Comparison of ENCODE assay signal across 9 cellular contexts in genomic region chr19:5225486-5226345, GRCh38.
DNase-seq lines count a peak whose midpoint lies in the region; ATAC-seq, FAIRE-seq and TF ChIP-seq lines count a peak whose summit lies in the region.
"Had no signal": no experiment of that assay in that cellular context is flagged by ENCODE, and none has a peak within 500 bp of the region (broad histone marks: within the 10 kb centered on the region; RNA-seq: fewer than 3 reads in every experiment).

No MANE protein-coding gene starts in this region.

- H3K27ac ChIP-seq in MM.1S (ENCODE audit: low read length) (no peak overlapping the region), pancreas (no peak overlapping the region)
- H3K27ac ChIP-seq: epithelial cell of prostate had no signal

- TF ChIP-seq CTCF in GM12864 (IDR thresholded peaks at IDR 0.05; ENCODE audit: low read depth, low read length, missing control alignments) (peak; percentile 74), MM.1S (IDR thresholded peaks at IDR 0.05; ENCODE audit: low read length) (peak; percentile 62), chondrocyte (IDR thresholded peaks at IDR 0.05) (peak; percentile 72), pancreas (IDR thresholded peaks at IDR 0.05) (peak in 3 of 4 donors; percentile 14 to 22 (median 16))

- no peak for DNase-seq in GM12864 (ENCODE audit: low read depth)
- DNase-seq in MM.1S = no peak
- peak; percentile 82 for DNase-seq in chondrocyte (ENCODE audit: low spot score)
- DNase-seq in pancreas = peak in 2 of 6 donors; percentile 66 to 74
- no peak for DNase-seq in putamen (ENCODE audit: low spot score)
- DNase-seq in kidney tubule cell (ENCODE audit: low spot score) = no peak

- H3K4me3 ChIP-seq in GM12864 (ENCODE audit: low read depth, low read length) (no peak overlapping the region), MM.1S (ENCODE audit: low read length) (no peak overlapping the region), pancreas (no peak overlapping the region)

- no peak for FAIRE-seq in pancreas (lab: Jason Lieb, UNC)

- H4K20me1 ChIP-seq in MM.1S (ENCODE audit: insufficient read depth, low read length) = no peaks in the 10 kb centered on the region

- H3K4me3 Mint-ChIP-seq in chondrocyte (ENCODE audit: unreplicated experiment) = no peak overlapping the region
- H3K4me3 Mint-ChIP-seq: stimulated activated naive CD8-positive, alpha-beta T cell treated with anti-CD3 and anti-CD28 coated beads, Interleukin-15, Interleukin-2, amounts not matched to agents 100 ng/mL and 50 ng/mL, for 24 hours had no signal

- H3K27me3 ChIP-seq in MM.1S (replicated peaks; ENCODE audit: insufficient read depth, low read length) (peaks cover 69% of the 10 kb centered on the region), pancreas (no peaks in the 10 kb centered on the region)

- no peak overlapping the region for H3K4me2 ChIP-seq in MM.1S (ENCODE audit: low read depth, low read length)

- H3K27ac Mint-ChIP-seq in chondrocyte (ENCODE audit: unreplicated experiment) = no peak overlapping the region
- H3K27ac Mint-ChIP-seq: stimulated activated naive CD8-positive, alpha-beta T cell treated with anti-CD3 and anti-CD28 coated beads, Interleukin-15, Interleukin-2, amounts not matched to agents 100 ng/mL and 50 ng/mL, for 24 hours had no signal

- no peak overlapping the region for H2AFZ ChIP-seq in MM.1S (ENCODE audit: low read length)

- H3K36me3 Mint-ChIP-seq in chondrocyte (ENCODE audit: low read depth) = peaks cover 21% of the 10 kb centered on the region

- H3K9me3 Mint-ChIP-seq in chondrocyte (ENCODE audit: low read depth) = no peaks in the 10 kb centered on the region
- H3K9me3 Mint-ChIP-seq: stimulated activated naive CD8-positive, alpha-beta T cell treated with anti-CD3 and anti-CD28 coated beads, Interleukin-15, Interleukin-2, amounts not matched to agents 100 ng/mL and 50 ng/mL, for 24 hours had no signal

- H3K9me3 ChIP-seq in MM.1S (replicated peaks; ENCODE audit: insufficient read depth, low read length) = no peaks in the 10 kb centered on the region
- H3K9me3 ChIP-seq in pancreas = no peaks in the 10 kb centered on the region

- H3K79me2 ChIP-seq in MM.1S (ENCODE audit: low read length) = no peaks in the 10 kb centered on the region

- intact Hi-C loops in pancreas (cut with DNase I) = no loop called here

- no peaks in the 10 kb centered on the region for H3K36me3 ChIP-seq in MM.1S (replicated peaks; ENCODE audit: insufficient read depth, low read length)
- peaks cover 0 to 11% (median 2%) of the 10 kb centered on the region in 3 donors for H3K36me3 ChIP-seq in pancreas

- no peaks in the 10 kb centered on the region for H3K27me3 Mint-ChIP-seq in chondrocyte (ENCODE audit: low read depth)

- no peaks in the 10 kb centered on the region for H3F3A ChIP-seq in MM.1S (ENCODE audit: insufficient read depth, low read length)

- H3K9me2 ChIP-seq in MM.1S (replicated peaks; ENCODE audit: insufficient read depth, low read length) = no peaks in the 10 kb centered on the region

- no peaks in the 10 kb centered on the region for H3K4me1 Mint-ChIP-seq in chondrocyte (ENCODE audit: low read depth)

- ATAC-seq in pancreas (peak in 2 of 4 donors; percentile 37 to 58), GM21381 (IDR thresholded peaks at IDR 0.05; ENCODE audit: unreplicated experiment) (no peak)

- no peak overlapping the region for H3K9ac ChIP-seq in MM.1S (ENCODE audit: low read length)

- 87 to 88% methylated on average over 28 of the region's 28 CpGs for WGBS in pancreas, 2 donors

- H3K4me1 ChIP-seq in MM.1S (ENCODE audit: low read length) (no peaks in the 10 kb centered on the region), pancreas (no peaks in the 10 kb centered on the region)

Comparison
In these comparisons a context has a peak if more than half of its experiments do, and no peak if none do; other contexts are left out.
1. CTCF ChIP-seq: peak in every context shown above with its lines; median percentile 74 in GM12864; 72 in chondrocyte; 62 in MM.1S; 16 in pancreas.